Comparison of ENCODE assay signal across 9 cellular contexts in genomic region chr5:14946813-14947640, GRCh38.
A peak's percentile ranks its signal among the peaks of the same experiment; 100 is the strongest.
DNase-seq lines count a peak whose midpoint lies in the region; ATAC-seq and TF ChIP-seq lines count a peak whose summit lies in the region.
"Had no signal": no experiment of that assay in that cellular context is flagged by ENCODE, and none has a peak within 500 bp of the region (broad histone marks: within the 10 kb centered on the region; RNA-seq: fewer than 3 reads in every experiment).

No MANE protein-coding gene starts in this region.

- H3K4me1 Mint-ChIP-seq in CD4-positive, alpha-beta memory T cell = peaks cover 0 to 5% (median 2%) of the 10 kb centered on the region in 4 donors
- peaks cover 0 to 9% (median 5%) of the 10 kb centered on the region in 7 donors for H3K4me1 Mint-ChIP-seq in naive thymus-derived CD4-positive, alpha-beta T cell

- H3K9me3 Mint-ChIP-seq in CD4-positive, alpha-beta memory T cell = no peaks in the 10 kb centered on the region
- no peaks in the 10 kb centered on the region for H3K9me3 Mint-ChIP-seq in naive thymus-derived CD4-positive, alpha-beta T cell

- ATAC-seq in GM18517 (IDR thresholded peaks at IDR 0.05; ENCODE audit: unreplicated experiment) (peak; percentile 59), HG03280 (IDR thresholded peaks at IDR 0.05; ENCODE audit: unreplicated experiment) (peak; percentile 50), HG02852 (IDR thresholded peaks at IDR 0.05; ENCODE audit: unreplicated experiment) (no peak)
- ATAC-seq in naive thymus-derived CD4-positive, alpha-beta T cell = peak; percentile 92

- H3K9me3 ChIP-seq in CD4-positive, alpha-beta memory T cell (ENCODE audit: control insufficient read depth in 1 of 2, low read length in 2 of 2) = no peaks in the 10 kb centered on the region
- no peaks in the 10 kb centered on the region for H3K9me3 ChIP-seq in PC-9 (ENCODE audit: insufficient read depth, low read depth)
- no peaks in the 10 kb centered on the region for H3K9me3 ChIP-seq in naive thymus-derived CD4-positive, alpha-beta T cell (ENCODE audit: control insufficient read depth in 2 of 3, low read length in 3 of 3)
- no peaks in the 10 kb centered on the region for H3K9me3 ChIP-seq in HAP-1
- H3K9me3 ChIP-seq: SJSA1 had no signal

- H3K36me3 Mint-ChIP-seq in CD4-positive, alpha-beta memory T cell = no peaks in the 10 kb centered on the region
- H3K36me3 Mint-ChIP-seq in naive thymus-derived CD4-positive, alpha-beta T cell = no peaks in the 10 kb centered on the region

- H2AFZ ChIP-seq in PC-9 = no peak overlapping the region

- H4K20me1 ChIP-seq in PC-9 (ENCODE audit: insufficient read depth) = no peaks in the 10 kb centered on the region

- peak in 4 of 5 donors; percentile 45 to 57 (median 50) for DNase-seq in CD4-positive, alpha-beta memory T cell
- DNase-seq in PC-9 (peak in 1 of 2 experiments; percentile 24), HAP-1 (ENCODE audit: low spot score in 2 of 2) (no peak)
- peak; percentile 45 for DNase-seq in central memory CD4-positive, alpha-beta T cell
- DNase-seq in naive thymus-derived CD4-positive, alpha-beta T cell = peak in 7 of 9 donors; percentile 34 to 66 (median 56)

- H3K9me2 ChIP-seq in PC-9 (ENCODE audit: insufficient read depth) = no peaks in the 10 kb centered on the region

- BruUV-seq in PC-9 (replicated peaks; lab: Mats Ljungman, UMichigan) = no TSS peak

- in situ Hi-C loops in HAP-1 (cut with MboI; ENCODE audit: low sequenced_read_pairs) = no loop called here

- H3K27me3 ChIP-seq in CD4-positive, alpha-beta memory T cell (ENCODE audit: insufficient read depth, low read length) = no peaks in the 10 kb centered on the region
- H3K27me3 ChIP-seq in PC-9 (ENCODE audit: insufficient read depth, low read depth) = peaks cover 16% of the 10 kb centered on the region; the same call in 1 of the 2 replicates
- H3K27me3 ChIP-seq in naive thymus-derived CD4-positive, alpha-beta T cell (ENCODE audit: control insufficient read depth in 2 of 2, insufficient read depth in 2 of 2, low read length in 2 of 2) = no peaks in the 10 kb centered on the region
- no peaks in the 10 kb centered on the region for H3K27me3 ChIP-seq in HAP-1 (ENCODE audit: low read depth)

- peaks cover 3% of the 10 kb centered on the region in 2 donors for H3K27me3 Mint-ChIP-seq in CD4-positive, alpha-beta memory T cell
- peaks cover 0 to 5% (median 4%) of the 10 kb centered on the region in 5 donors for H3K27me3 Mint-ChIP-seq in naive thymus-derived CD4-positive, alpha-beta T cell

- H3K4me2 ChIP-seq in PC-9 = no peak overlapping the region

- POLR2A ChIA-PET in CD4-positive, alpha-beta memory T cell (lab: Charles Lee; ENCODE audit: partially characterized antibody) = no interaction called here
- POLR2A ChIA-PET in PC-9 (lab: Charles Lee; ENCODE audit: unreplicated experiment) = no interaction called here
- POLR2A ChIA-PET in naive thymus-derived CD4-positive, alpha-beta T cell (lab: Charles Lee) = interaction anchor here (0.7 to 0.8 kb wide), 2 partner anchors 8 to 596 kb away, joined by 3 to 4 read pairs; no protein-coding TSS in a partner anchor

- H3K36me3 ChIP-seq in CD4-positive, alpha-beta memory T cell (ENCODE audit: insufficient read depth, low read length) = no peaks in the 10 kb centered on the region
- H3K36me3 ChIP-seq in PC-9 (ENCODE audit: low read depth) (no peaks in the 10 kb centered on the region), HAP-1 (replicated peaks) (no peaks in the 10 kb centered on the region)
- no peaks in the 10 kb centered on the region for H3K36me3 ChIP-seq in naive thymus-derived CD4-positive, alpha-beta T cell (ENCODE audit: control insufficient read depth in 2 of 3, insufficient read depth in 3 of 3, low read length in 3 of 3)
- H3K36me3 ChIP-seq: SJSA1 had no signal

- no peaks in the 10 kb centered on the region for H3K79me2 ChIP-seq in PC-9 (ENCODE audit: low read depth)

- CTCF ChIA-PET in CD4-positive, alpha-beta memory T cell (lab: Charles Lee; ENCODE audit: partially characterized antibody) = interaction anchor here (0.8 to 3.3 kb wide), 18 partner anchors 10 to 262 kb away, joined by 3 to 27 read pairs (median 3); no protein-coding TSS in a partner anchor
- CTCF ChIA-PET in PC-9 (lab: Charles Lee) = interaction anchor here (0.6 to 0.7 kb wide), 2 partner anchors 54 to 63 kb away, joined by 4 to 9 read pairs; no protein-coding TSS in a partner anchor
- CTCF ChIA-PET in naive thymus-derived CD4-positive, alpha-beta T cell (lab: Charles Lee) = interaction anchor here (0.7 to 2.0 kb wide), 5 partner anchors 47 to 262 kb away, joined by 3 to 7 read pairs (median 3); no protein-coding TSS in a partner anchor

- no peak overlapping the region for H3K27ac ChIP-seq in CD4-positive, alpha-beta memory T cell (ENCODE audit: low read depth, low read length)
- H3K27ac ChIP-seq in PC-9 = no peak overlapping the region
- no peak overlapping the region for H3K27ac ChIP-seq in naive thymus-derived CD4-positive, alpha-beta T cell (ENCODE audit: low read depth, low read length)
- H3K27ac ChIP-seq: SJSA1 had no signal

- no peak overlapping the region for H3K4me3 Mint-ChIP-seq in CD4-positive, alpha-beta memory T cell
- no peak overlapping the region for H3K4me3 Mint-ChIP-seq in naive thymus-derived CD4-positive, alpha-beta T cell

- H3K27ac Mint-ChIP-seq in CD4-positive, alpha-beta memory T cell = peak overlapping the region in 2 of 7 donors; percentile 2 to 54
- H3K27ac Mint-ChIP-seq in naive thymus-derived CD4-positive, alpha-beta T cell = no peak overlapping the region

- peak; percentile 49 for TF ChIP-seq CTCF in PC-9 (conservative IDR thresholded peaks at IDR 0.05)

- H3K4me3 ChIP-seq in CD4-positive, alpha-beta memory T cell (ENCODE audit: low read length in 2 of 2) = no peak overlapping the region
- H3K4me3 ChIP-seq in PC-9 (no peak overlapping the region), HAP-1 (no peak overlapping the region)
- no peak overlapping the region for H3K4me3 ChIP-seq in naive thymus-derived CD4-positive, alpha-beta T cell (ENCODE audit: low read length)
- H3K4me3 ChIP-seq: SJSA1 had no signal

- no peaks in the 10 kb centered on the region for H3K4me1 ChIP-seq in CD4-positive, alpha-beta memory T cell (ENCODE audit: insufficient read depth, low read length)
- no peaks in the 10 kb centered on the region for H3K4me1 ChIP-seq in PC-9 (replicated peaks; ENCODE audit: insufficient read depth)
- H3K4me1 ChIP-seq in naive thymus-derived CD4-positive, alpha-beta T cell (ENCODE audit: control insufficient read depth in 2 of 2, insufficient read depth in 2 of 2, low read length in 2 of 2) = no peaks in the 10 kb centered on the region
- H3K4me1 ChIP-seq in HAP-1 = no peaks in the 10 kb centered on the region

- intact Hi-C loops in CD4-positive, alpha-beta memory T cell (cut with micrococcal nuclease) = loop anchor here (1.0 to 2.0 kb wide), 3 partner anchors 56 to 220 kb away; partner anchors contain the start of gene ANKH
- intact Hi-C loops in PC-9 (cut with micrococcal nuclease; ENCODE audit: unreplicated experiment) = loop anchor here (1.0 to 5.0 kb wide), 3 partner anchors 56 to 260 kb away; no protein-coding TSS in a partner anchor
- intact Hi-C loops in naive thymus-derived CD4-positive, alpha-beta T cell (cut with micrococcal nuclease) = loop anchor here (1.0 to 5.0 kb wide), 6 partner anchors 46 to 262 kb away; partner anchors contain the start of gene ANKH (in 1 of the 2)

- H3F3A ChIP-seq in PC-9 (ENCODE audit: insufficient read depth, low read depth) = no peaks in the 10 kb centered on the region

Comparison
In these comparisons a context has a peak if more than half of its experiments do, and no peak if none do; other contexts are left out.
1. DNase-seq: peak in CD4-positive, alpha-beta memory T cell (4 of 5), central memory CD4-positive, alpha-beta T cell (single experiment) and naive thymus-derived CD4-positive, alpha-beta T cell (7 of 9); none in HAP-1 (0 of 2).